15 cellular contexts compared by ENCODE assay signal in genomic region chr4:165019995-165020394, GRCh38. TPM values are rescaled to one million over a fixed set of nuclear protein-coding genes. Genes with fewer than 3 reads are reported as not detected.
"Had no signal": no experiment of that assay in that cellular context is flagged by ENCODE, and none has a peak within 500 bp of the region (broad histone marks: within the 10 kb centered on the region; RNA-seq: fewer than 3 reads in every experiment).

No MANE protein-coding gene starts in this region.

RNA-seq across cellular contexts. Expression of gene TRIM60, which starts 11.8 kb away (rescaled TPM):
- total RNA-seq: stomach, subcutaneous adipose tissue, suprapubic skin, temporal lobe, thoracic aorta, thyroid gland, transverse colon, upper lobe of left lung, upper lobe of right lung, ureter, urinary bladder, uterus, vagina had no signal
- polyA plus RNA-seq: stomach, thymus, urinary bladder had no signal

RNA-seq across cellular contexts. Expression of gene TRIM75, which starts 33.7 kb away (rescaled TPM):
- total RNA-seq: stomach, subcutaneous adipose tissue, suprapubic skin, temporal lobe, thoracic aorta, thyroid gland, tibial nerve, transverse colon, upper lobe of left lung, upper lobe of right lung, ureter, urinary bladder, uterus, vagina had no signal
- polyA plus RNA-seq: stomach, urinary bladder had no signal

RNA-seq across cellular contexts. Expression of gene TRIM61, which starts 42.5 kb away (rescaled TPM):
- total RNA-seq: suprapubic skin, transverse colon, vagina had no signal
